Comparison of ENCODE assay signal across 16 cellular contexts in the genomic region with DNA sequence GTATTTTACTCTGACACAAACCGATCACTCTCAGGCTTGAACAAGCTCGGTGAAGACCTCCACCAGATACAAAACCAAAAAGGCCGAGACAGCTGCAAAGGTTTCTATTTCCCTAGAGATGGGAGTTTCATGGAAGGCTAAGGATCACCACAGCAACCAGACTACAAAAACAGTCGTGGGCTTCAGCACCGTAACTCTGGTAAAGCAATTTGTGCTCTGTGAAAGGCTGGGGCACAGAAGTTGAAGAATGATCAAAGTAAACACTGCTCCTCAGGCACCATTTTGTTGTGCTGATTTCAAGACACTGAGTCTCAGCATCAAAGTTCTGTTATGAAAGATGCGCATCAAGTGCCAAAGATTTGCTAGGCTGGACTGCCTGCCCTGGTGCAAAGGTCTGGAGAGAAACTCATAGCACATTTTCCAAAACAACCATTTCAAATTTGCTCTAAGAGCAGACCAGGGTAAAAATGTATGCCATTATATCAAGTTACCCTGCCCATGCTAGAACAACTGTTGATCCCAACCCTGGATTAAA.
DNase-seq lines count a peak whose midpoint lies in the region; ATAC-seq and TF ChIP-seq lines count a peak whose summit lies in the region.
"Had no signal": no experiment of that assay in that cellular context is flagged by ENCODE, and none has a peak within 500 bp of the region (broad histone marks: within the 10 kb centered on the region; RNA-seq: fewer than 3 reads in every experiment).

No MANE protein-coding gene starts in this region.

- no peaks in the 10 kb centered on the region for H3K27me3 Mint-ChIP-seq in activated T-helper 17 cell treated with anti-CD3 and anti-CD28 coated beads, Interleukin-2, amount 50 U/mL, for 72 hours
- H3K27me3 Mint-ChIP-seq in immature natural killer cell (ENCODE audit: low read depth in 3 of 3) = peaks cover 0 to 17% (median 9%) of the 10 kb centered on the region in 3 donors
- H3K27me3 Mint-ChIP-seq in osteocyte (ENCODE audit: unreplicated experiment) = no peaks in the 10 kb centered on the region
- H3K27me3 Mint-ChIP-seq in CD4-positive, alpha-beta memory T cell = no peaks in the 10 kb centered on the region

- CTCF ChIA-PET in CD4-positive, alpha-beta memory T cell (lab: Charles Lee; ENCODE audit: partially characterized antibody) = no interaction called here

- H3K9me3 ChIP-seq in BLaER1 treated with 17β-estradiol and CSF1 and Interleukin-3, amounts not matched to agents 10 nM and 100 nM (replicated peaks in 1 of 11) = peaks cover 0 to 13% (median 0%) of the 10 kb centered on the region in 11 experiments; a peak in 3 of 22 replicates
- no peaks in the 10 kb centered on the region for H3K9me3 ChIP-seq in CD4-positive, alpha-beta memory T cell (ENCODE audit: control insufficient read depth in 1 of 2, low read length in 2 of 2)
- H3K9me3 ChIP-seq: HAP-1, spleen had no signal

- H3K27me3 ChIP-seq in BLaER1 treated with 17β-estradiol and CSF1 and Interleukin-3, amounts not matched to agents 10 nM and 100 nM = no peaks in the 10 kb centered on the region
- no peaks in the 10 kb centered on the region for H3K27me3 ChIP-seq in CD4-positive, alpha-beta memory T cell (ENCODE audit: insufficient read depth, low read length)
- H3K27me3 ChIP-seq: spleen had no signal

- ATAC-seq in activated T-helper 17 cell treated with anti-CD3 and anti-CD28 coated beads, Interleukin-2, amount 50 U/mL, for 72 hours (replicated peaks) = no peak
- ATAC-seq: activated CD8-positive, alpha-beta T cell treated with anti-CD3 and anti-CD28 coated beads, Interleukin-2, amount 10 ng/mL, durations not matched to agents 7 days and 5 days had no signal

- DNase-seq in immature natural killer cell (no peak), osteocyte (ENCODE audit: extremely low spot score, unreplicated experiment) (no peak), pons (ENCODE audit: low spot score) (no peak), SK-N-DZ (ENCODE audit: low spot score) (no peak)
- DNase-seq in activated naive CD4-positive, alpha-beta T cell (lab: John Stamatoyannopoulos, UW) = no peak
- no peak for DNase-seq in CD4-positive, alpha-beta memory T cell
- DNase-seq: activated CD8-positive, alpha-beta T cell treated with anti-CD3 and anti-CD28 coated beads, Interleukin-2, amount 10 ng/mL, durations not matched to agents 7 days and 5 days; mammary epithelial cell; NCI-H1930; NCI-H69; spleen; stimulated activated naive CD4-positive, alpha-beta T cell treated with Interleukin-2 at 50 U/mL for 16 hours had no signal

- peak overlapping the region; percentile 57 for H3K27ac Mint-ChIP-seq in activated T-helper 17 cell treated with anti-CD3 and anti-CD28 coated beads, Interleukin-2, amount 50 U/mL, for 72 hours
- peak overlapping the region; percentile 69 to 86 (median 78) for H3K27ac Mint-ChIP-seq in immature natural killer cell
- H3K27ac Mint-ChIP-seq in osteocyte (ENCODE audit: unreplicated experiment) = peak overlapping the region; percentile 39
- peak overlapping the region in 2 of 7 donors; percentile 1 to 17 for H3K27ac Mint-ChIP-seq in CD4-positive, alpha-beta memory T cell
- H3K27ac Mint-ChIP-seq: activated CD8-positive, alpha-beta T cell treated with anti-CD3 and anti-CD28 coated beads, Interleukin-2, amount 10 ng/mL, durations not matched to agents 7 days and 5 days had no signal

- H3K36me3 Mint-ChIP-seq in activated T-helper 17 cell treated with anti-CD3 and anti-CD28 coated beads, Interleukin-2, amount 50 U/mL, for 72 hours (ENCODE audit: low read depth) = peaks cover 13% of the 10 kb centered on the region
- H3K36me3 Mint-ChIP-seq in immature natural killer cell (peaks cover 8 to 33% (median 19%) of the 10 kb centered on the region in 3 donors), osteocyte (ENCODE audit: unreplicated experiment) (peaks cover 4% of the 10 kb centered on the region)
- H3K36me3 Mint-ChIP-seq in CD4-positive, alpha-beta memory T cell = peaks cover 25 to 36% of the 10 kb centered on the region in 2 donors

- H3K9me3 Mint-ChIP-seq in activated T-helper 17 cell treated with anti-CD3 and anti-CD28 coated beads, Interleukin-2, amount 50 U/mL, for 72 hours = no peaks in the 10 kb centered on the region
- H3K9me3 Mint-ChIP-seq in immature natural killer cell (no peaks in the 10 kb centered on the region), osteocyte (ENCODE audit: unreplicated experiment) (no peaks in the 10 kb centered on the region)
- no peaks in the 10 kb centered on the region for H3K9me3 Mint-ChIP-seq in CD4-positive, alpha-beta memory T cell

- no peak for TF ChIP-seq CTCF in osteocyte (IDR thresholded peaks at IDR 0.05)

- no peak overlapping the region for H3K4me3 ChIP-seq in BLaER1 treated with 17β-estradiol and CSF1 and Interleukin-3, amounts not matched to agents 10 nM and 100 nM
- H3K4me3 ChIP-seq in CD4-positive, alpha-beta memory T cell (ENCODE audit: low read length in 2 of 2) = no peak overlapping the region
- H3K4me3 ChIP-seq: HAP-1, spleen had no signal

- 0 out of 22 replicates have a peak, but pooled peaks cover 0 to 3% (median 0%) of the 10 kb centered on the region in 11 experiments for H3K36me3 ChIP-seq in BLaER1 treated with 17β-estradiol and CSF1 and Interleukin-3, amounts not matched to agents 10 nM and 100 nM
- H3K36me3 ChIP-seq in CD4-positive, alpha-beta memory T cell (ENCODE audit: insufficient read depth, low read length) = no peaks in the 10 kb centered on the region
- H3K36me3 ChIP-seq: HAP-1 had no signal

- no peak overlapping the region for H3K4me3 Mint-ChIP-seq in activated T-helper 17 cell treated with anti-CD3 and anti-CD28 coated beads, Interleukin-2, amount 50 U/mL, for 72 hours
- H3K4me3 Mint-ChIP-seq in immature natural killer cell = peak overlapping the region in 2 of 5 donors; percentile 48 to 66
- H3K4me3 Mint-ChIP-seq in osteocyte (ENCODE audit: unreplicated experiment) = no peak overlapping the region
- no peak overlapping the region for H3K4me3 Mint-ChIP-seq in CD4-positive, alpha-beta memory T cell
- H3K4me3 Mint-ChIP-seq: activated CD8-positive, alpha-beta T cell treated with anti-CD3 and anti-CD28 coated beads, Interleukin-2, amount 10 ng/mL, durations not matched to agents 7 days and 5 days had no signal

- peak overlapping the region; percentile 19 to 71 (median 64); a peak in 21 of 22 replicates for H3K4me2 ChIP-seq in BLaER1 treated with 17β-estradiol and CSF1 and Interleukin-3, amounts not matched to agents 10 nM and 100 nM

- H3K27ac ChIP-seq in BLaER1 treated with 17β-estradiol and CSF1 and Interleukin-3, amounts not matched to agents 10 nM and 100 nM = peak overlapping the region in 4 of 11 experiments; percentile 2 to 51 (median 36); a peak in 6 of 22 replicates
- H3K27ac ChIP-seq in CD4-positive, alpha-beta memory T cell (ENCODE audit: low read depth, low read length) = no peak overlapping the region
- H3K27ac ChIP-seq: VCaP had no signal

- intact Hi-C loops in CD4-positive, alpha-beta memory T cell (cut with micrococcal nuclease) = no loop called here

- no peak overlapping the region for H3K9ac ChIP-seq in BLaER1 treated with 17β-estradiol and CSF1 and Interleukin-3, amounts not matched to agents 10 nM and 100 nM

- peaks cover 9% of the 10 kb centered on the region for H3K4me1 Mint-ChIP-seq in activated T-helper 17 cell treated with anti-CD3 and anti-CD28 coated beads, Interleukin-2, amount 50 U/mL, for 72 hours
- H3K4me1 Mint-ChIP-seq in immature natural killer cell (peaks cover 87 to 98% of the 10 kb centered on the region in 2 donors), osteocyte (ENCODE audit: unreplicated experiment) (peaks cover 21% of the 10 kb centered on the region)
- H3K4me1 Mint-ChIP-seq in CD4-positive, alpha-beta memory T cell = peaks cover 10 to 20% (median 14%) of the 10 kb centered on the region in 4 donors

- H4K20me1 ChIP-seq in BLaER1 treated with 17β-estradiol and CSF1 and Interleukin-3, amounts not matched to agents 10 nM and 100 nM = no peaks in the 10 kb centered on the region

- POLR2A ChIA-PET in CD4-positive, alpha-beta memory T cell (lab: Charles Lee; ENCODE audit: partially characterized antibody) = no interaction called here

- H3K4me1 ChIP-seq in BLaER1 treated with 17β-estradiol and CSF1 and Interleukin-3, amounts not matched to agents 10 nM and 100 nM = peaks cover 9 to 19% (median 16%) of the 10 kb centered on the region in 10 experiments; a peak in 19 of 20 replicates
- no peaks in the 10 kb centered on the region for H3K4me1 ChIP-seq in CD4-positive, alpha-beta memory T cell (ENCODE audit: insufficient read depth, low read length)
- H3K4me1 ChIP-seq: HAP-1 had no signal
